ENCODE assay signal across 30 cellular contexts in genomic region chr7:129515381-129515780, GRCh38. TPM values are rescaled to one million over a fixed set of nuclear protein-coding genes. Genes with fewer than 3 reads are reported as not detected.
"Had no signal": no experiment of that assay in that cellular context is flagged by ENCODE, and none has a peak within 500 bp of the region (broad histone marks: within the 10 kb centered on the region; RNA-seq: fewer than 3 reads in every experiment).

No MANE protein-coding gene starts in this region.

- H3K27ac ChIP-seq: colonic mucosa, coronary artery, dorsolateral prefrontal cortex, epithelial cell of prostate, esophagus muscularis mucosa, esophagus squamous epithelium, foreskin keratinocyte, gastrocnemius medialis, gastroesophageal sphincter, heart left ventricle, heart right ventricle had no signal

- H3K9me3 ChIP-seq: colonic mucosa, esophagus muscularis mucosa, esophagus squamous epithelium, gastrocnemius medialis, gastroesophageal sphincter, heart left ventricle, heart right ventricle had no signal

- H3K27me3 ChIP-seq: colonic mucosa, dorsolateral prefrontal cortex, foreskin keratinocyte, gastrocnemius medialis had no signal

- H3K4me3 ChIP-seq: colonic mucosa, coronary artery, dorsolateral prefrontal cortex, esophagus muscularis mucosa, esophagus squamous epithelium, gastrocnemius medialis, gastroesophageal sphincter, heart left ventricle, heart right ventricle had no signal

- H3K4me1 ChIP-seq: colonic mucosa, esophagus muscularis mucosa, esophagus squamous epithelium, gastrocnemius medialis, gastroesophageal sphincter, heart left ventricle, heart right ventricle had no signal

- H3K36me3 ChIP-seq: colonic mucosa, esophagus muscularis mucosa, esophagus squamous epithelium, gastrocnemius medialis, gastroesophageal sphincter, heart left ventricle, heart right ventricle had no signal

- FAIRE-seq: colon, endometrium, endothelial cell of umbilical vein, frontal cortex had no signal

- H3K9me3 Mint-ChIP-seq: dendritic cell treated with granulocyte-macrophage colony-stimulating factor and Interleukin-4, amounts not matched to agents 40 ng/mL and 50 ng/mL, for 4 days; effector memory CD8-positive, alpha-beta T cell had no signal

- H3K27ac Mint-ChIP-seq: dendritic cell treated with granulocyte-macrophage colony-stimulating factor and Interleukin-4, amounts not matched to agents 40 ng/mL and 50 ng/mL, for 4 days; effector memory CD8-positive, alpha-beta T cell; endodermal cell had no signal

- H3K4me3 Mint-ChIP-seq: dendritic cell treated with granulocyte-macrophage colony-stimulating factor and Interleukin-4, amounts not matched to agents 40 ng/mL and 50 ng/mL, for 4 days; effector memory CD8-positive, alpha-beta T cell; endodermal cell had no signal

- ATAC-seq: effector memory CD8-positive, alpha-beta T cell; esophagus mucosa; gastrocnemius medialis; gastroesophageal sphincter; heart left ventricle; heart right ventricle had no signal

- DNase-seq: colonic mucosa; cortex of kidney; dermis blood vessel endothelial cell; dorsolateral prefrontal cortex; effector CD4-positive, alpha-beta T cell; effector CD8-positive, alpha-beta T cell; effector memory CD4-positive, alpha-beta T cell; effector memory CD8-positive, alpha-beta T cell; endodermal cell; erythroblast; esophagus squamous epithelium; foreskin keratinocyte; foreskin melanocyte; gastrocnemius medialis; glutamatergic neuron; head of caudate nucleus; heart left ventricle; heart right ventricle had no signal

RNA-seq across cellular contexts. Expression of gene SMKR1, which starts 13.1 kb away (rescaled TPM):
- total RNA-seq: epithelial cell of proximal tubule, esophagus mucosa, fibroblast of villous mesenchyme, gastrocnemius medialis, gastroesophageal sphincter, heart right ventricle had no signal
- polyA plus RNA-seq: endothelial cell of umbilical vein had no signal
